In the genomic region with DNA sequence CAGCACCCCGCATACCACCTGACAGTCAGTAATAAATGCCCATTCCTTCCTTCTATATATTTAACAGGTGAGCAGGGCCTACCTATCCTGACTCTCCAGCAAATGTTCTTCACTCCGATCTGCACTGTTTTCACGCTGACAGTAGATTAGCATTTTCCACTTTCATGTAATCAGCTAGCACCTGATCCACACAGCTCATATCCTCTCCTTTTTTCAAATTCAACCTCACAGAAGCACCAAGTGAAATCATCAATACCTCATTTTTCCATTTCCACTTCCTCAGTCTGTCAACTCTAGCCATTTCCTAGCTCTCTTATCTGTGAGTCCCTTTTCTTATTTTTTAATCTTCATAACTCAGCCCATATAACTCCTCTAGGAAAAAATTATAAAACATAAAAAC, we compare ENCODE assay signal across 17 cellular contexts.
"Had no signal": no experiment of that assay in that cellular context is flagged by ENCODE, and none has a peak within 500 bp of the region (broad histone marks: within the 10 kb centered on the region; RNA-seq: fewer than 3 reads in every experiment).

No MANE protein-coding gene starts in this region.

- FAIRE-seq: islet of Langerhans had no signal

- H3K4me1 Mint-ChIP-seq: nephron progenitor cell had no signal

- H2AFZ ChIP-seq: parathyroid adenoma had no signal

- ATAC-seq: body of pancreas, heart left ventricle, left ventricle myocardium superior, right cardiac atrium had no signal

- H3K36me3 Mint-ChIP-seq: type B pancreatic cell had no signal

- H3K79me2 ChIP-seq: parathyroid adenoma had no signal

- DNase-seq: activated CD4-positive, alpha-beta T cell treated with anti-CD3 and anti-CD28 coated beads, Interleukin-2, amount 50 U/mL, for 4 hours; activated naive CD4-positive, alpha-beta T cell treated with Interleukin-2 at 50 U/mL for 16 hours; anterior cingulate cortex; body of pancreas; heart left ventricle; left ventricle myocardium superior; mammary epithelial cell; nephron progenitor cell; right cardiac atrium; stimulated activated CD4-positive, alpha-beta T cell treated with anti-CD3 and anti-CD28 coated beads, Interleukin-4, amount 100 ng/mL, for 24 hours; T-helper 9 cell; testis had no signal

- H3K27ac ChIP-seq: body of pancreas, cardiac muscle cell, heart left ventricle, parathyroid adenoma, testis, vagina had no signal

- H3K4me3 Mint-ChIP-seq: nephron progenitor cell, type B pancreatic cell had no signal

- H3K9ac ChIP-seq: parathyroid adenoma had no signal

- H3K27ac Mint-ChIP-seq: nephron progenitor cell, type B pancreatic cell had no signal

- H3K27me3 ChIP-seq: body of pancreas, cardiac muscle cell, heart left ventricle, testis, vagina had no signal

- H3K9me3 ChIP-seq: body of pancreas, testis, vagina had no signal

- H3K36me3 ChIP-seq: cardiac muscle cell, heart left ventricle, vagina had no signal

- H3K4me1 ChIP-seq: body of pancreas, heart left ventricle, parathyroid adenoma, testis, vagina had no signal

- H3K4me3 ChIP-seq: body of pancreas, cardiac muscle cell, heart left ventricle, testis, vagina had no signal
